ENCODE assay signal across 8 cellular contexts in the genomic region with DNA sequence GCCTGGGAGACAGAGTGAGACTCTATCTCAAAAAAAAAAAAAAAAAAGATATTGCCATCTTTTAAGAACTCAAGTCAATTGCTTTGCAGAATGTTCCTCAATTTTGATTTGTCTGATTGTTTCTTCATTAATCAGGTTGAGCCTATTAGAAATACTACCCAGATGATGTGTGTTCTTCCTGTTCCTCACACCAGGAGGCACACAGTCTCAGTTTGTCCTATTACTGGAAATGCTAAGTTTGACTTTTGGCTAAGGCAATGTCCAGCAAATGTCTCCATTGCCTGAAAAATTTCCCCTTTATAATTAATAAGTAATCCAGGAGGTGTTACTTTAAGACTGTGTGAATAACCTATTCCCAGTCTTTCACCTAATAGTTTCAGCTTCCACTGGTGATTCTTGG. TPM values are rescaled to one million over a fixed set of nuclear protein-coding genes. Genes with fewer than 3 reads are reported as not detected.
DNase-seq lines count a peak whose midpoint lies in the region; ATAC-seq and TF ChIP-seq lines count a peak whose summit lies in the region.

No MANE protein-coding gene starts in this region.

- no peak for ATAC-seq in HG03520 (IDR thresholded peaks at IDR 0.05; ENCODE audit: unreplicated experiment)

- peak; percentile 28 for DNase-seq in NCI-H82 (lab: John Stamatoyannopoulos, UW)
- DNase-seq in NCI-H82 treated with DMSO at 0.1 percent for 48 hours (lab: John Stamatoyannopoulos, UW; ENCODE audit: unreplicated experiment) = no peak
- DNase-seq in MG63 = no peak
- peak; percentile 40 to 43 for DNase-seq in cardiac fibroblast (ENCODE audit: low read depth in 2 of 2)
- DNase-seq in stimulated activated naive CD4-positive, alpha-beta T cell (lab: John Stamatoyannopoulos, UW) = no peak
- no peak for DNase-seq in HFFc6

- H3K27me3 ChIP-seq in MG63 = no peaks in the 10 kb centered on the region
- no peaks in the 10 kb centered on the region for H3K27me3 ChIP-seq in skeletal muscle satellite cell (ENCODE audit: control insufficient read depth, insufficient read depth, low read length)

- peaks cover 9% of the 10 kb centered on the region; the same call in 1 of the 2 replicates for H3K9me3 Mint-ChIP-seq in HFFc6

- no peak overlapping the region for H3K27ac Mint-ChIP-seq in HFFc6

- peaks cover 7% of the 10 kb centered on the region for H3K9me3 ChIP-seq in MG63
- peaks cover 3% of the 10 kb centered on the region for H3K9me3 ChIP-seq in skeletal muscle satellite cell (replicated peaks; ENCODE audit: low read length)

- H3K4me3 ChIP-seq in MG63 (peak overlapping the region; percentile 98), cardiac fibroblast (replicated peaks in 1 of 2; ENCODE audit: low read depth in 2 of 2, low read length in 2 of 2) (no peak overlapping the region), skeletal muscle satellite cell (ENCODE audit: low read length) (no peak overlapping the region)

- TF ChIP-seq CTCF in cardiac fibroblast (IDR thresholded peaks at IDR 0.05; ENCODE audit: low read depth, low read length) = peak; percentile 39
- no peak for TF ChIP-seq CTCF in HFFc6 (IDR thresholded peaks at IDR 0.05)

- peaks cover 8% of the 10 kb centered on the region for H3K36me3 Mint-ChIP-seq in HFFc6 (ENCODE audit: low read depth)

- peaks cover 7% of the 10 kb centered on the region for H3K4me1 Mint-ChIP-seq in HFFc6 (ENCODE audit: low read depth)

- peak overlapping the region; percentile 25 for H3K4me2 ChIP-seq in skeletal muscle satellite cell (ENCODE audit: low read length)

- H3K4me1 ChIP-seq in skeletal muscle satellite cell (ENCODE audit: control insufficient read depth, insufficient read depth, low read length) = peaks cover 9% of the 10 kb centered on the region

- H3K36me3 ChIP-seq in MG63 (no peaks in the 10 kb centered on the region), skeletal muscle satellite cell (ENCODE audit: insufficient read depth, low read length) (no peaks in the 10 kb centered on the region)

- no peak overlapping the region for H3K4me3 Mint-ChIP-seq in HFFc6

- peaks cover 5% of the 10 kb centered on the region for H3K27me3 Mint-ChIP-seq in HFFc6 (ENCODE audit: insufficient read depth)

- H3K9ac ChIP-seq in skeletal muscle satellite cell (ENCODE audit: low read depth, low read length) = no peak overlapping the region

RNA-seq across cellular contexts. Expression of gene BOLA3, which starts 28.4 kb away (rescaled TPM):
- 132 and 206 TPM in 2 replicates for total RNA-seq in MG63 (2014; rRNA removed; shearing (Covaris generic); ENCODE audit: low replicate concordance)
- total RNA-seq in skeletal muscle satellite cell (2012; rRNA removed) = 87.2 and 114 TPM in 2 replicates
- 10 to 100 TPM; 71.6 to 92.5 (median 80.8) TPM for total RNA-seq in HFFc6 (2021; fragmentation: NEBNext Ultra II Directional; extraction: Animal tissue kit (Norgen Biotek cat#: 25700))

RNA-seq across cellular contexts. Expression of gene MOB1A, which starts 59.4 kb away (rescaled TPM):
- total RNA-seq in MG63 (2014; rRNA removed; shearing (Covaris generic); ENCODE audit: low replicate concordance) = 95.6 and 187 TPM in 2 replicates
- 81.5 and 84.9 TPM in 2 replicates for total RNA-seq in skeletal muscle satellite cell (2012; rRNA removed)
- total RNA-seq in HFFc6 (2021; fragmentation: NEBNext Ultra II Directional; extraction: Animal tissue kit (Norgen Biotek cat#: 25700)) = 100 to 1,000 TPM in 5 of 6 experiments, 10 to 100 TPM in 1; 95.4 to 121 (median 112) TPM

Comparison
In these comparisons a context has a peak if more than half of its experiments do, and no peak if none do; other contexts are left out.
1. DNase-seq: peak in NCI-H82 (single experiment) and cardiac fibroblast (2 of 2); none in NCI-H82 treated with DMSO at 0.1 percent for 48 hours (single experiment), MG63 (single experiment), stimulated activated naive CD4-positive, alpha-beta T cell (0 of 6) and HFFc6 (single experiment).